In genomic region chr9:115216873-115217272, GRCh38 we compare ENCODE assay signal across 29 cellular contexts.
"Had no signal": no experiment of that assay in that cellular context is flagged by ENCODE, and none has a peak within 500 bp of the region (broad histone marks: within the 10 kb centered on the region; RNA-seq: fewer than 3 reads in every experiment).

No MANE protein-coding gene starts in this region.

- DNase-seq: dermis blood vessel endothelial cell; effector memory CD4-positive, alpha-beta T cell; erythroblast; esophagus squamous epithelium; head of caudate nucleus; left ventricle myocardium superior; mesenchymal stem cell; mucosa of descending colon; naive B cell; right lobe of liver; small intestine; stimulated activated CD4-positive, alpha-beta T cell treated with anti-CD3 and anti-CD28 coated beads, Interleukin-15, amount 100 ng/mL, for 24 hours; stimulated activated CD4-positive, alpha-beta T cell treated with anti-CD3 and anti-CD28 coated beads, Interleukin-2, amount 100 ng/mL, for 48 hours; stimulated activated naive CD4-positive, alpha-beta T cell; stimulated activated naive CD8-positive, alpha-beta T cell treated with anti-CD3 and anti-CD28 coated beads, Interleukin-15, amount 100 ng/mL, for 72 hours; transverse colon had no signal

- H3K4me3 Mint-ChIP-seq: mesothelial cell of epicardium; naive B cell; natural killer cell treated with Interleukin-12 subunit alpha and Interleukin-12 subunit beta and Interleukin-15 and Interleukin-18, amount 100 ng/mL, for 72 hours; neural crest cell; stimulated activated naive CD8-positive, alpha-beta T cell treated with anti-CD3 and anti-CD28 coated beads, Interleukin-15, amount 100 ng/mL, for 72 hours had no signal

- ATAC-seq: left ventricle myocardium superior; mucosa of descending colon; natural killer cell treated with Interleukin-12 subunit alpha and Interleukin-12 subunit beta and Interleukin-15 and Interleukin-18, amount 100 ng/mL, for 72 hours; right lobe of liver; stimulated activated naive CD8-positive, alpha-beta T cell treated with anti-CD3 and anti-CD28 coated beads, Interleukin-15, amount 100 ng/mL, for 72 hours had no signal

- H3K4me1 ChIP-seq: parathyroid adenoma, right lobe of liver had no signal

- H3K9ac ChIP-seq: parathyroid adenoma had no signal

- H2AFZ ChIP-seq: parathyroid adenoma had no signal

- H3K4me3 ChIP-seq: coronary artery, esophagus squamous epithelium, lung, mucosa of descending colon, right lobe of liver, suprapubic skin, transverse colon, vagina had no signal

- H3K36me3 ChIP-seq: esophagus squamous epithelium, neutrophil, right lobe of liver, suprapubic skin, transverse colon, vagina had no signal

- H3K27ac ChIP-seq: coronary artery, esophagus squamous epithelium, neutrophil, parathyroid adenoma, right lobe of liver, suprapubic skin, transverse colon, vagina had no signal

- H3K36me3 Mint-ChIP-seq: mesothelial cell of epicardium; natural killer cell treated with Interleukin-12 subunit alpha and Interleukin-12 subunit beta and Interleukin-15 and Interleukin-18, amount 100 ng/mL, for 72 hours had no signal

- H3K9me3 ChIP-seq: esophagus squamous epithelium, mucosa of descending colon, neutrophil, right lobe of liver, suprapubic skin, transverse colon, vagina had no signal

- H3K4me1 Mint-ChIP-seq: naive B cell; stimulated activated naive CD8-positive, alpha-beta T cell treated with anti-CD3 and anti-CD28 coated beads, Interleukin-15, amount 100 ng/mL, for 72 hours had no signal

- FAIRE-seq: endometrium, frontal cortex, keratinocyte, small intestine had no signal

- H3K27ac Mint-ChIP-seq: mesothelial cell of epicardium; naive B cell; natural killer cell treated with Interleukin-12 subunit alpha and Interleukin-12 subunit beta and Interleukin-15 and Interleukin-18, amount 100 ng/mL, for 72 hours; progenitor cell of endocrine pancreas; stimulated activated naive CD8-positive, alpha-beta T cell treated with anti-CD3 and anti-CD28 coated beads, Interleukin-15, amount 100 ng/mL, for 72 hours had no signal

- H3K9me3 Mint-ChIP-seq: mesothelial cell of epicardium; natural killer cell treated with Interleukin-12 subunit alpha and Interleukin-12 subunit beta and Interleukin-15 and Interleukin-18, amount 100 ng/mL, for 72 hours; neural crest cell; stimulated activated naive CD8-positive, alpha-beta T cell treated with anti-CD3 and anti-CD28 coated beads, Interleukin-15, amount 100 ng/mL, for 72 hours had no signal

- H3K79me2 ChIP-seq: parathyroid adenoma had no signal

- H3K27me3 ChIP-seq: esophagus squamous epithelium, neutrophil, right lobe of liver, suprapubic skin, transverse colon, vagina had no signal
